9 cellular contexts compared by ENCODE assay signal in genomic region chr1:66397192-66397591, GRCh38.
DNase-seq lines count a peak whose midpoint lies in the region; ATAC-seq and TF ChIP-seq lines count a peak whose summit lies in the region.
"Had no signal": no experiment of that assay in that cellular context is flagged by ENCODE, and none has a peak within 500 bp of the region (broad histone marks: within the 10 kb centered on the region; RNA-seq: fewer than 3 reads in every experiment).

No MANE protein-coding gene starts in this region.

- peaks cover 9% of the 10 kb centered on the region for H3K9me3 Mint-ChIP-seq in natural killer cell treated with Interleukin-12 subunit alpha and Interleukin-12 subunit beta and Interleukin-15 and Interleukin-18, amount 100 ng/mL, for 72 hours
- H3K9me3 Mint-ChIP-seq in natural killer cell = no peaks in the 10 kb centered on the region
- H3K9me3 Mint-ChIP-seq in stimulated activated memory B cell treated with anti-CD40 and anti-IgM and Interleukin-4, amounts not matched to agents 10 μg/mL and 1 μg/mL and 100 μg/mL, for 72 hours = no peaks in the 10 kb centered on the region
- H3K9me3 Mint-ChIP-seq: activated naive CD4-positive, alpha-beta T cell treated with anti-CD3 and anti-CD28 coated beads for 36 hours had no signal

- ATAC-seq in natural killer cell treated with Interleukin-12 subunit alpha and Interleukin-12 subunit beta and Interleukin-15 and Interleukin-18, amount 100 ng/mL, for 72 hours = no peak
- ATAC-seq in natural killer cell = no peak
- peak; percentile 36 for ATAC-seq in HG02798 (IDR thresholded peaks at IDR 0.05; ENCODE audit: poor library complexity, unreplicated experiment)
- ATAC-seq in HG03575 (IDR thresholded peaks at IDR 0.05; ENCODE audit: extremely low read depth, insufficient number of reproducible peaks, low FRiP score, unreplicated experiment) = peak; percentile 23
- ATAC-seq in stimulated activated memory B cell treated with anti-CD40 and anti-IgM and Interleukin-4, amounts not matched to agents 10 μg/mL and 1 μg/mL and 100 μg/mL, for 72 hours = peak; percentile 51

- no peak for TF ChIP-seq CTCF in natural killer cell (IDR thresholded peaks at IDR 0.05)

- peak overlapping the region; percentile 6 to 9 for H3K27ac Mint-ChIP-seq in natural killer cell treated with Interleukin-12 subunit alpha and Interleukin-12 subunit beta and Interleukin-15 and Interleukin-18, amount 100 ng/mL, for 72 hours
- H3K27ac Mint-ChIP-seq in natural killer cell = no peak overlapping the region
- peak overlapping the region; percentile 90 for H3K27ac Mint-ChIP-seq in stimulated activated memory B cell treated with anti-CD40 and anti-IgM and Interleukin-4, amounts not matched to agents 10 μg/mL and 1 μg/mL and 100 μg/mL, for 72 hours
- H3K27ac Mint-ChIP-seq: activated naive CD4-positive, alpha-beta T cell treated with anti-CD3 and anti-CD28 coated beads for 36 hours had no signal

- H3K4me1 Mint-ChIP-seq in natural killer cell treated with Interleukin-12 subunit alpha and Interleukin-12 subunit beta and Interleukin-15 and Interleukin-18, amount 100 ng/mL, for 72 hours (ENCODE audit: low read depth in 2 of 2) = peaks cover 29 to 39% of the 10 kb centered on the region in 2 donors
- H3K4me1 Mint-ChIP-seq in natural killer cell = no peaks in the 10 kb centered on the region
- H3K4me1 Mint-ChIP-seq in stimulated activated memory B cell treated with anti-CD40 and anti-IgM and Interleukin-4, amounts not matched to agents 10 μg/mL and 1 μg/mL and 100 μg/mL, for 72 hours = peaks cover 86% of the 10 kb centered on the region

- H3K27me3 Mint-ChIP-seq in natural killer cell treated with Interleukin-12 subunit alpha and Interleukin-12 subunit beta and Interleukin-15 and Interleukin-18, amount 100 ng/mL, for 72 hours = peaks cover 3 to 7% of the 10 kb centered on the region in 2 donors
- peaks cover 0 to 3% of the 10 kb centered on the region in 2 donors for H3K27me3 Mint-ChIP-seq in natural killer cell (ENCODE audit: low read depth in 2 of 2)
- no peaks in the 10 kb centered on the region for H3K27me3 Mint-ChIP-seq in stimulated activated memory B cell treated with anti-CD40 and anti-IgM and Interleukin-4, amounts not matched to agents 10 μg/mL and 1 μg/mL and 100 μg/mL, for 72 hours

- intact Hi-C loops in natural killer cell (cut with micrococcal nuclease) = no loop called here

- peaks cover 4% of the 10 kb centered on the region for H3K36me3 Mint-ChIP-seq in natural killer cell treated with Interleukin-12 subunit alpha and Interleukin-12 subunit beta and Interleukin-15 and Interleukin-18, amount 100 ng/mL, for 72 hours
- H3K36me3 Mint-ChIP-seq in natural killer cell = no peaks in the 10 kb centered on the region
- H3K36me3 Mint-ChIP-seq in stimulated activated memory B cell treated with anti-CD40 and anti-IgM and Interleukin-4, amounts not matched to agents 10 μg/mL and 1 μg/mL and 100 μg/mL, for 72 hours = no peaks in the 10 kb centered on the region

- no peak overlapping the region for H3K4me3 Mint-ChIP-seq in natural killer cell treated with Interleukin-12 subunit alpha and Interleukin-12 subunit beta and Interleukin-15 and Interleukin-18, amount 100 ng/mL, for 72 hours
- no peak overlapping the region for H3K4me3 Mint-ChIP-seq in natural killer cell
- H3K4me3 Mint-ChIP-seq in stimulated activated memory B cell treated with anti-CD40 and anti-IgM and Interleukin-4, amounts not matched to agents 10 μg/mL and 1 μg/mL and 100 μg/mL, for 72 hours = peak overlapping the region; percentile 29
- H3K4me3 Mint-ChIP-seq: activated naive CD4-positive, alpha-beta T cell treated with anti-CD3 and anti-CD28 coated beads for 36 hours had no signal

- no peak for DNase-seq in natural killer cell treated with Interleukin-12 subunit alpha and Interleukin-12 subunit beta and Interleukin-15 and Interleukin-18, amount 100 ng/mL, for 72 hours (ENCODE audit: low spot score)
- DNase-seq in natural killer cell (no peak), NCI-H446 treated with DMSO at 0.1 percent for 48 hours (lab: John Stamatoyannopoulos, UW) (no peak), NCI-H2196 (lab: John Stamatoyannopoulos, UW; ENCODE audit: unreplicated experiment) (no peak), dedifferentiated amniotic fluid mesenchymal stem cell (ENCODE audit: extremely low spot score) (no peak)
- DNase-seq: activated naive CD4-positive, alpha-beta T cell treated with anti-CD3 and anti-CD28 coated beads for 36 hours had no signal

Comparison
In these comparisons a context has a peak if more than half of its experiments do, and no peak if none do; other contexts are left out.
1. H3K27ac Mint-ChIP-seq: peak in natural killer cell treated with Interleukin-12 subunit alpha and Interleukin-12 subunit beta and Interleukin-15 and Interleukin-18, amount 100 ng/mL, for 72 hours (2 of 2) and stimulated activated memory B cell treated with anti-CD40 and anti-IgM and Interleukin-4, amounts not matched to agents 10 μg/mL and 1 μg/mL and 100 μg/mL, for 72 hours (single experiment); none in natural killer cell (0 of 2).
2. ATAC-seq: peak in HG02798 (single experiment), HG03575 (single experiment) and stimulated activated memory B cell treated with anti-CD40 and anti-IgM and Interleukin-4, amounts not matched to agents 10 μg/mL and 1 μg/mL and 100 μg/mL, for 72 hours (single experiment); none in natural killer cell treated with Interleukin-12 subunit alpha and Interleukin-12 subunit beta and Interleukin-15 and Interleukin-18, amount 100 ng/mL, for 72 hours (0 of 2) and natural killer cell (0 of 3).